1 cellular context compared by ENCODE assay signal in genomic region chr2:190948671-190949070, GRCh38.
TF ChIP-seq lines count a peak whose summit lies in the region.

No MANE protein-coding gene starts in this region.

TF ChIP-seq in HCT116, 20 proteins besides CTCF, POLR2A, EP300 and RAD21 (continued from another document):
- TF ChIP-seq ZFX (IDR thresholded peaks at IDR 0.05) (no peak), ATF3 (IDR thresholded peaks at IDR 0.05) (no peak), ZNF274 (IDR thresholded peaks at IDR 0.05; ENCODE audit: low read depth, low read length) (no peak), EZH2phosphoT487 (IDR thresholded peaks at IDR 0.05; ENCODE audit: borderline replicate concordance) (no peak), TCF7L2 (IDR thresholded peaks at IDR 0.05; ENCODE audit: borderline replicate concordance, extremely low read depth, insufficient read depth, insufficient read length) (no peak), REST (IDR thresholded peaks at IDR 0.05; ENCODE audit: low read depth) (no peak)
